In genomic region chr15:78241017-78241416, GRCh38 we compare ENCODE assay signal across 1 cellular context.
TF ChIP-seq lines count a peak whose summit lies in the region.

No MANE protein-coding gene starts in this region.

TF ChIP-seq in HepG2, 621 proteins besides CTCF, POLR2A, EP300 and RAD21 (continued from another document):
- TF ChIP-seq ZNF512B (CRISPR knock-in tag; IDR thresholded peaks at IDR 0.05; ENCODE audit: borderline replicate concordance) (0 out of 2 replicates have a peak, but pooled peaks have one; percentile 49), ZNF552 (CRISPR knock-in tag; IDR thresholded peaks at IDR 0.05; ENCODE audit: borderline replicate concordance) (no peak), IKZF5 (CRISPR knock-in tag; IDR thresholded peaks at IDR 0.05) (0 out of 2 replicates have a peak, but pooled peaks have one; percentile 25), FOXO1 (CRISPR knock-in tag; IDR thresholded peaks at IDR 0.05) (no peak), ZNF234 (CRISPR knock-in tag; conservative IDR thresholded peaks at IDR 0.05) (no peak), ZNF614 (CRISPR knock-in tag; IDR thresholded peaks at IDR 0.05; ENCODE audit: borderline replicate concordance) (0 out of 2 replicates have a peak, but pooled peaks have one; percentile 33), ZSCAN9 (CRISPR knock-in tag; IDR thresholded peaks at IDR 0.05; ENCODE audit: borderline replicate concordance) (no peak), ZNF850 (CRISPR knock-in tag; conservative IDR thresholded peaks at IDR 0.05) (no peak), SCMH1 (CRISPR knock-in tag; IDR thresholded peaks at IDR 0.05; ENCODE audit: borderline replicate concordance) (no peak), ZNF484 (CRISPR knock-in tag; IDR thresholded peaks at IDR 0.05; ENCODE audit: borderline replicate concordance, low read depth) (no peak), SMC3 (IDR thresholded peaks at IDR 0.05; ENCODE audit: low read length) (peak; percentile 33; the same call in 1 of the 2 replicates), STAG1 (CRISPR knock-in tag; IDR thresholded peaks at IDR 0.05) (peak; percentile 85), ZBTB20 (CRISPR knock-in tag; IDR thresholded peaks at IDR 0.05; ENCODE audit: borderline replicate concordance, low read depth) (0 out of 2 replicates have a peak, but pooled peaks have one; percentile 37), SALL1 (CRISPR knock-in tag; IDR thresholded peaks at IDR 0.05) (peak; percentile 23; the same call in 1 of the 2 replicates), ZNF768 (CRISPR knock-in tag; IDR thresholded peaks at IDR 0.05) (peak; percentile 23; the same call in 1 of the 2 replicates), ZBTB1 (CRISPR knock-in tag; IDR thresholded peaks at IDR 0.05; ENCODE audit: borderline replicate concordance) (no peak), ZNF503 (CRISPR knock-in tag; IDR thresholded peaks at IDR 0.05) (no peak), FOXA3 (CRISPR knock-in tag; IDR thresholded peaks at IDR 0.05) (no peak), XRCC5 (optimal IDR thresholded peaks at IDR 0.05; ENCODE audit: low read length) (peak; percentile 60), ZNF839 (CRISPR knock-in tag; IDR thresholded peaks at IDR 0.05; ENCODE audit: borderline replicate concordance) (no peak), ZNF546 (CRISPR knock-in tag; conservative IDR thresholded peaks at IDR 0.05) (no peak), ZNF674 (CRISPR knock-in tag; IDR thresholded peaks at IDR 0.05; ENCODE audit: low read depth) (no peak), KDM2A (CRISPR knock-in tag; IDR thresholded peaks at IDR 0.05; ENCODE audit: borderline replicate concordance, low read depth) (0 out of 2 replicates have a peak, but pooled peaks have one; percentile 30), ZNF687 (CRISPR knock-in tag; IDR thresholded peaks at IDR 0.05) (peak; percentile 25; the same call in 1 of the 2 replicates), CEBPB (IDR thresholded peaks at IDR 0.05; ENCODE audit: borderline replicate concordance, low read depth, low read length) (peak; percentile 69; the same call in 1 of the 2 replicates), MYC (CRISPR knock-in tag; IDR thresholded peaks at IDR 0.05; ENCODE audit: borderline replicate concordance) (no peak)
TF ChIP-seq in HepG2: peak in this region for 14.
